Comparison of ENCODE assay signal across 1 cellular context in genomic region chr11:65078151-65078550, GRCh38.
A peak's percentile ranks its signal among the peaks of the same experiment; 100 is the strongest.
TF ChIP-seq lines count a peak whose summit lies in the region.

No MANE protein-coding gene starts in this region.

TF ChIP-seq in HepG2, 621 proteins besides CTCF, POLR2A, EP300 and RAD21 (continued from another document):
- TF ChIP-seq ZNF670 (CRISPR knock-in tag; IDR thresholded peaks at IDR 0.05; ENCODE audit: borderline replicate concordance) (no peak), SNAPC2 (CRISPR knock-in tag; IDR thresholded peaks at IDR 0.05) (no peak), ASH2L (IDR thresholded peaks at IDR 0.05; ENCODE audit: insufficient read length, low read depth, low read length) (peak; percentile 24)
